Comparison of ENCODE assay signal across 16 cellular contexts in genomic region chrX:1885116-1885515, GRCh38.
DNase-seq lines count a peak whose midpoint lies in the region; ATAC-seq and TF ChIP-seq lines count a peak whose summit lies in the region.
"Had no signal": no experiment of that assay in that cellular context is flagged by ENCODE, and none has a peak within 500 bp of the region (broad histone marks: within the 10 kb centered on the region; RNA-seq: fewer than 3 reads in every experiment).

No MANE protein-coding gene starts in this region.

- H3K4ac ChIP-seq in H9 (ENCODE audit: low read depth, low read length), result no peak overlapping the region

- H3K27me3 Mint-ChIP-seq in H9 (ENCODE audit: low read depth) (no peaks in the 10 kb centered on the region), WTC11 (ENCODE audit: low read depth) (no peaks in the 10 kb centered on the region)

- H3K56ac ChIP-seq in H9 (ENCODE audit: insufficient read length, low read depth, low read length), result no peak overlapping the region

- no peak overlapping the region for H2BK15ac ChIP-seq in H9 (ENCODE audit: low read depth, low read length)

- CTCF ChIA-PET in WTC11 (lab: Charles Lee), result no interaction called here

- no peaks in the 10 kb centered on the region; the same call in 1 of the 2 replicates for H3K4me1 ChIP-seq in H9 (ENCODE audit: insufficient read depth, low read length)
- H3K4me1 ChIP-seq: BE2C, HAP-1 had no signal

- no peak overlapping the region for H2BK20ac ChIP-seq in H9 (ENCODE audit: low read depth, low read length, poor library complexity, severe bottlenecking)

- POLR2A ChIA-PET in WTC11 (lab: Charles Lee), result no interaction called here

- no peaks in the 10 kb centered on the region for H3K9me3 ChIP-seq in H9 (ENCODE audit: control insufficient read depth, low read depth, low read length)
- H3K9me3 ChIP-seq: BE2C, HAP-1 had no signal

- no peak overlapping the region for H3K4me2 ChIP-seq in H9 (ENCODE audit: insufficient read depth, insufficient read length, low read length)
- H3K4me2 ChIP-seq: GM23338 had no signal

- no peak overlapping the region for H2BK12ac ChIP-seq in H9 (ENCODE audit: insufficient read length, low read depth, low read length)

- H3K4me1 Mint-ChIP-seq in H9 (peaks cover 5 to 8% of the 10 kb centered on the region in 2 experiments), WTC11 (peaks cover 11% of the 10 kb centered on the region)
- H3K4me1 Mint-ChIP-seq: CD4-positive, alpha-beta memory T cell had no signal

- intact Hi-C loops in posterior cingulate gyrus (cut with DNase I), result no loop called here

- H3K4me3 Mint-ChIP-seq in H9 (no peak overlapping the region; a peak in 1 of 5 replicates), WTC11 (no peak overlapping the region)
- H3K4me3 Mint-ChIP-seq: CD4-positive, alpha-beta memory T cell; GM23338; HFFc6 had no signal

- no peak overlapping the region for H2AFZ ChIP-seq in H9 (ENCODE audit: low read length)
- H2AFZ ChIP-seq: GM23338 had no signal

- H3K27ac Mint-ChIP-seq in H9 (peak overlapping the region in 1 of 3 experiments; percentile 26; a peak in 1 of 7 replicates), WTC11 (peak overlapping the region; percentile 21; the same call in 1 of the 2 replicates)
- H3K27ac Mint-ChIP-seq: CD4-positive, alpha-beta memory T cell; GM23338; HFFc6 had no signal

- peaks cover 12 to 14% of the 10 kb centered on the region in 2 experiments for H3K9me3 Mint-ChIP-seq in H9
- peaks cover 13% of the 10 kb centered on the region for H3K9me3 Mint-ChIP-seq in WTC11

- no peaks in the 10 kb centered on the region for H3K23me2 ChIP-seq in H9 (ENCODE audit: insufficient read length, low read depth, low read length, poor library complexity, severe bottlenecking)

- no peak overlapping the region for H4K91ac ChIP-seq in H9 (ENCODE audit: insufficient read length, low read depth, low read length)

- TF ChIP-seq CTCF in H9 (conservative IDR thresholded peaks at IDR 0.05), result no peak
- TF ChIP-seq CTCF in WTC11 (IDR thresholded peaks at IDR 0.05), result no peak

- peak overlapping the region; percentile 67 for H4K8ac ChIP-seq in H9 (replicated peaks; ENCODE audit: insufficient read length, low read depth, low read length)

- no peaks in the 10 kb centered on the region for H3K79me2 ChIP-seq in H9 (ENCODE audit: insufficient read depth, low read length)

- H3K79me1 ChIP-seq in H9 (ENCODE audit: insufficient read depth, low read depth, low read length, poor library complexity, severe bottlenecking), result no peaks in the 10 kb centered on the region

- H3K27ac ChIP-seq in H9 (ENCODE audit: insufficient read length, low read depth, low read length), result no peak overlapping the region
- H3K27ac ChIP-seq: C4-2B, HL-60 had no signal

- no peak for ATAC-seq in WTC11
- no peak for ATAC-seq in GM21723 (IDR thresholded peaks at IDR 0.05; ENCODE audit: unreplicated experiment)
- ATAC-seq: GM12878, GM23338 had no signal

- no peak overlapping the region for H2BK120ac ChIP-seq in H9 (ENCODE audit: low read depth, low read length, poor library complexity, severe bottlenecking)

- no peak overlapping the region for H3T11ph ChIP-seq in H9 (ENCODE audit: low read length)

- no peaks in the 10 kb centered on the region for H3K27me3 ChIP-seq in H9 (ENCODE audit: insufficient read depth, low read length)
- H3K27me3 ChIP-seq: BE2C had no signal

- H3K14ac ChIP-seq in H9 (ENCODE audit: insufficient read depth, low read length), result no peak overlapping the region

- H4K20me1 ChIP-seq in H9 (ENCODE audit: control insufficient read depth, insufficient read depth, insufficient read length), result no peaks in the 10 kb centered on the region

- H2AK5ac ChIP-seq in H9 (ENCODE audit: insufficient read length, low read length), result no peak overlapping the region

- H4K5ac ChIP-seq in H9 (ENCODE audit: insufficient read length, low read depth, low read length), result no peak overlapping the region

- no peak overlapping the region for H3K23ac ChIP-seq in H9 (ENCODE audit: insufficient read length, low read depth, low read length)

- H3K36me3 Mint-ChIP-seq in H9 (ENCODE audit: insufficient read depth in 1 of 3, low read depth in 3 of 3) (peaks cover 1 to 13% (median 3%) of the 10 kb centered on the region in 3 experiments; a peak in 5 of 7 replicates), WTC11 (peaks cover 9% of the 10 kb centered on the region)
- H3K36me3 Mint-ChIP-seq: CD4-positive, alpha-beta memory T cell had no signal

- H3K18ac ChIP-seq in H9 (ENCODE audit: insufficient read length, low read depth, low read length), result no peak overlapping the region

- DNase-seq in H9 (no peak), WTC11 (ENCODE audit: low spot score) (no peak), inferior parietal cortex (ENCODE audit: extremely low spot score) (peak; percentile 18), posterior cingulate gyrus (peak in 7 of 10 donors; percentile 14 to 85 (median 29)), cortex of kidney (lab: John Stamatoyannopoulos, UW) (no peak), SIG-M5 treated with dmso at 0.1 percent for 504 hours (lab: John Stamatoyannopoulos, UW; ENCODE audit: unreplicated experiment) (no peak)
- DNase-seq: BE2C; CD4-positive, alpha-beta memory T cell; DMS79; HFFc6 had no signal

- H3K9ac ChIP-seq in H9 (ENCODE audit: extremely low read depth, insufficient read length, low read length), result no peak overlapping the region

- no peak overlapping the region for H2BK5ac ChIP-seq in H9 (ENCODE audit: insufficient read length, low read length)

- WGBS in H9 (ENCODE audit: extremely low coverage, insufficient read length, low lambda C conversion rate), result no CpG with 5 or more reads among the region's 12 CpGs

TF ChIP-seq in WTC11, 78 proteins besides CTCF, POLR2A, EP300 and RAD21 (continues in another document):
- TF ChIP-seq SMAD4 (CRISPR knock-in tag; IDR thresholded peaks at IDR 0.05), result no peak
- TF ChIP-seq ATF6 (CRISPR knock-in tag; IDR thresholded peaks at IDR 0.05), result no peak
- TF ChIP-seq NR2C2 (CRISPR knock-in tag; IDR thresholded peaks at IDR 0.05), result no peak
- TF ChIP-seq FOXK1 (CRISPR knock-in tag; IDR thresholded peaks at IDR 0.05), result no peak
- TF ChIP-seq SMAD3 (CRISPR knock-in tag; IDR thresholded peaks at IDR 0.05; ENCODE audit: borderline replicate concordance), result no peak
- TF ChIP-seq ZNF232 (CRISPR knock-in tag; IDR thresholded peaks at IDR 0.05), result no peak
- TF ChIP-seq STAT6 (CRISPR knock-in tag; conservative IDR thresholded peaks at IDR 0.05; ENCODE audit: low read depth), result no peak
- TF ChIP-seq, protein P1, sequence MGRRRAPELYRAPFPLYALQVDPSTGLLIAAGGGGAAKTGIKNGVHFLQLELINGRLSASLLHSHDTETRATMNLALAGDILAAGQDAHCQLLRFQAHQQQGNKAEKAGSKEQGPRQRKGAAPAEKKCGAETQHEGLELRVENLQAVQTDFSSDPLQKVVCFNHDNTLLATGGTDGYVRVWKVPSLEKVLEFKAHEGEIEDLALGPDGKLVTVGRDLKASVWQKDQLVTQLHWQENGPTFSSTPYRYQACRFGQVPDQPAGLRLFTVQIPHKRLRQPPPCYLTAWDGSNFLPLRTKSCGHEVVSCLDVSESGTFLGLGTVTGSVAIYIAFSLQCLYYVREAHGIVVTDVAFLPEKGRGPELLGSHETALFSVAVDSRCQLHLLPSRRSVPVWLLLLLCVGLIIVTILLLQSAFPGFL (CRISPR knock-in tag; IDR thresholded peaks at IDR 0.05; ENCODE audit: borderline replicate concordance), result no peak
- no peak for TF ChIP-seq GTF2I (CRISPR knock-in tag; conservative IDR thresholded peaks at IDR 0.05)
- TF ChIP-seq SP1 (CRISPR knock-in tag; conservative IDR thresholded peaks at IDR 0.05), result no peak
- no peak for TF ChIP-seq RELA (CRISPR knock-in tag; IDR thresholded peaks at IDR 0.05; ENCODE audit: borderline replicate concordance)
- TF ChIP-seq USF2 (CRISPR knock-in tag; IDR thresholded peaks at IDR 0.05), result no peak

Comparison
In these comparisons a context has a peak if more than half of its experiments do, and no peak if none do; other contexts are left out.
1. DNase-seq: peak in inferior parietal cortex (single experiment) and posterior cingulate gyrus (7 of 10); none in H9 (single experiment), WTC11 (single experiment), cortex of kidney (single experiment) and SIG-M5 treated with dmso at 0.1 percent for 504 hours (single experiment).